In genomic region chr11:27991731-27992130, GRCh38 we compare ENCODE assay signal across 17 cellular contexts.
"Had no signal": no experiment of that assay in that cellular context is flagged by ENCODE, and none has a peak within 500 bp of the region (broad histone marks: within the 10 kb centered on the region; RNA-seq: fewer than 3 reads in every experiment).

No MANE protein-coding gene starts in this region.

- H3K4me3 ChIP-seq: gastrocnemius medialis, skin epidermis, tibial nerve, vagina had no signal

- ATAC-seq: activated naive CD8-positive, alpha-beta T cell treated with anti-CD3 and anti-CD28 coated beads, Interleukin-2, amount 50 U/mL, for 24 hours; activated T-helper 17 cell treated with anti-CD3 and anti-CD28 coated beads, Interleukin-2, amount 50 U/mL, for 72 hours; gastrocnemius medialis; natural killer cell treated with Interleukin-12 subunit alpha and Interleukin-12 subunit beta and Interleukin-15 and Interleukin-18, amount 100 ng/mL, for 72 hours had no signal

- H3K36me3 ChIP-seq: gastrocnemius medialis, tibial nerve, vagina had no signal

- H3K27ac ChIP-seq: gastrocnemius medialis, skin epidermis, tibial nerve, vagina had no signal

- DNase-seq: activated CD4-positive, alpha-beta T cell treated with anti-CD3 and anti-CD28 coated beads, Interleukin-2, amount 50 U/mL, for 48 hours; activated naive CD4-positive, alpha-beta T cell treated with Interleukin-2 at 50 U/mL for 16 hours; activated naive CD8-positive, alpha-beta T cell treated with anti-CD3 and anti-CD28 coated beads, Interleukin-2, amount 50 U/mL, for 24 hours; erythroblast; gastrocnemius medialis; islet precursor cell; stimulated activated CD4-positive, alpha-beta T cell treated with anti-CD3 and anti-CD28 coated beads, Interleukin-15, amount 100 ng/mL, for 24 hours; stimulated activated CD4-positive, alpha-beta T cell treated with anti-CD3 and anti-CD28 coated beads, Interleukin-4, amount 100 ng/mL, for 24 hours; stimulated activated naive CD4-positive, alpha-beta T cell; substantia nigra; T-helper 1 cell; T1000 had no signal

- H3K9me3 ChIP-seq: gastrocnemius medialis, tibial nerve, vagina had no signal

- H3K27me3 ChIP-seq: gastrocnemius medialis, tibial nerve, vagina had no signal

- H3K4me1 ChIP-seq: gastrocnemius medialis, tibial nerve, vagina had no signal
